In the genomic region with DNA sequence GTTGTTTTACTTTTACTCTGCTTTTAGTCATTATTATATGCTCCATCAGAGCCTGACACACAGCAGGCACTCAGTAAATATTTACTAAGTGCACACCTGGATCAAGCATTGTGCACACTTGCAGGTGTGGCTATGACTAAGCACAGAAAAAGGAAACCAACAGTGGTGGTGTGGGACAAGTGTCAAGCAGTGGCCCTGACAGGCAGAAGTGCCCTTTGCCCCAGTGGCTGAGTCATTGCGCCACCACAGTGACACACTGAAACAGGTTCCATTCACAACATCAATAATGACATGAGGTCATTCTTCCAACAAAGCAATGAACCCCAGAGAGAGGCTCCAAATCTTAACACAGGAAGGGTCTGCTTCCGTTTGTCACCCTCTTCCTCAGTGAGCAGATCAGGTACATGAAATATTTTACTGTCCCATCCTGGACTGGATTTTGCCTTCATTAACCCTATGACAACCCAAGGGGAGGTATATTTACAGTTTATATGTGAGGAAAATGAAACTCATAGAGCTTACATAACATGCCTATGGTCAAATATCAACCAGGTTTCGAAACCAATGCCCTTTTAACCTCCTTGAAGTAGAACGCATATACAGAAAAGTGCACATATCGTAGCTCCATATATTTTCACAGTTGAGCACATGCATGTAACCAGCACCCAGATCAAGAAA, we compare ENCODE assay signal across 8 cellular contexts.
DNase-seq lines count a peak whose midpoint lies in the region; ATAC-seq, FAIRE-seq and TF ChIP-seq lines count a peak whose summit lies in the region.

No MANE protein-coding gene starts in this region.

- TF ChIP-seq POLR2A in GM18505 (IDR thresholded peaks at IDR 0.05; ENCODE audit: borderline replicate concordance, extremely low read depth, insufficient read depth, insufficient read length): no peak

- H2BK12ac ChIP-seq in mesenchymal stem cell (ENCODE audit: low read length in 2 of 2): no peak overlapping the region

- no peak overlapping the region for H2BK5ac ChIP-seq in mesenchymal stem cell (ENCODE audit: low read depth, low read length, poor library complexity, severe bottlenecking)

- no peaks in the 10 kb centered on the region for H3K79me1 ChIP-seq in mesenchymal stem cell (replicated peaks; ENCODE audit: low read length, poor library complexity, severe bottlenecking)

- no peak overlapping the region for H2AFZ ChIP-seq in KMS-11 (ENCODE audit: low read depth)
- H2AFZ ChIP-seq in mesenchymal stem cell (ENCODE audit: low read depth, low read length): no peak overlapping the region

- H3K18ac ChIP-seq in mesenchymal stem cell (ENCODE audit: low read depth in 1 of 2, low read length in 2 of 2): no peak overlapping the region

- WGBS in mesenchymal stem cell: 76% methylated on average over 5 of the region's 5 CpGs

- H3K4me3 ChIP-seq in KMS-11 (IDR thresholded peaks at IDR 0.05; ENCODE audit: insufficient read depth, low read depth, low read length) (no peak overlapping the region), mesenchymal stem cell (ENCODE audit: insufficient read depth in 1 of 2, low read depth in 1 of 2, low read length in 2 of 2) (no peak overlapping the region), brain microvascular endothelial cell (ENCODE audit: low read depth, low read length) (no peak overlapping the region)

- peaks cover 90% of the 10 kb centered on the region for H3K4me1 ChIP-seq in KMS-11 (ENCODE audit: low read depth, poor library complexity, severe bottlenecking)
- H3K4me1 ChIP-seq in mesenchymal stem cell (ENCODE audit: control insufficient read depth, insufficient read depth, low read depth, low read length): peaks cover 1% of the 10 kb centered on the region

- no peak overlapping the region for H2BK120ac ChIP-seq in mesenchymal stem cell (ENCODE audit: low read depth, low read length)

- TF ChIP-seq CTCF in KMS-11 (conservative IDR thresholded peaks at IDR 0.05; ENCODE audit: low read depth, low read length) (no peak), brain microvascular endothelial cell (IDR thresholded peaks at IDR 0.05; ENCODE audit: low read depth, low read length, missing control alignments) (no peak)

- H3K27me3 ChIP-seq in KMS-11 (ENCODE audit: insufficient read depth, low read depth) (no peaks in the 10 kb centered on the region), mesenchymal stem cell (ENCODE audit: control insufficient read depth in 1 of 2, insufficient read depth in 1 of 2, low read length in 2 of 2) (no peaks in the 10 kb centered on the region), brain microvascular endothelial cell (replicated peaks) (no peaks in the 10 kb centered on the region)

- H3K36me3 ChIP-seq in KMS-11 (ENCODE audit: insufficient read depth) (peaks cover 4% of the 10 kb centered on the region; the same call in 1 of the 2 replicates), mesenchymal stem cell (ENCODE audit: control insufficient read depth in 1 of 2, insufficient read depth in 2 of 2, low read depth in 1 of 2, low read length in 2 of 2) (peaks cover 0 to 5% of the 10 kb centered on the region in 2 experiments), brain microvascular endothelial cell (replicated peaks) (no peaks in the 10 kb centered on the region)

- H3K27ac ChIP-seq in KMS-11 (peak overlapping the region; percentile 85), mesenchymal stem cell (ENCODE audit: low read length, poor library complexity, severe bottlenecking) (no peak overlapping the region), brain microvascular endothelial cell (no peak overlapping the region)

- no peaks in the 10 kb centered on the region for H3K9me3 ChIP-seq in mesenchymal stem cell (ENCODE audit: control insufficient read depth, low read length)

- in situ Hi-C loops in brain microvascular endothelial cell (cut with HindIII; ENCODE audit: low pct_ligation_motif_present, low sequenced_read_pairs): no loop called here

- H2BK15ac ChIP-seq in mesenchymal stem cell (ENCODE audit: low read depth, poor library complexity, severe bottlenecking): no peak overlapping the region

- FAIRE-seq in urothelium cell line (lab: Jason Lieb, UNC): peak; percentile 69

- DNase-seq in activated CD4-positive, CD25-positive, alpha-beta regulatory T cell treated with anti-CD3 and anti-CD28 coated beads, Interleukin-2, amount 50 U/mL, for 72 hours: peak; percentile 44
- peak; percentile 93 for DNase-seq in kidney tubule cell (ENCODE audit: low spot score)
- DNase-seq in urothelium cell line (ENCODE audit: low spot score): peak; percentile 14
- DNase-seq in mesenchymal stem cell: no peak
- no peak for DNase-seq in brain microvascular endothelial cell

- peaks cover 81% of the 10 kb centered on the region for H3K79me2 ChIP-seq in KMS-11 (ENCODE audit: insufficient read depth, low read depth)

- H4K20me1 ChIP-seq in KMS-11 (ENCODE audit: insufficient read depth): 0 out of 2 replicates have a peak, but pooled peaks cover 5% of the 10 kb centered on the region

- H3K9ac ChIP-seq in KMS-11: peak overlapping the region; percentile 29; the same call in 1 of the 2 replicates
- no peak overlapping the region for H3K9ac ChIP-seq in mesenchymal stem cell (ENCODE audit: low read length)

- no peak overlapping the region for H3K4ac ChIP-seq in mesenchymal stem cell (ENCODE audit: low read depth in 1 of 2, low read length in 2 of 2)

- ATAC-seq in GM18505 (IDR thresholded peaks at IDR 0.05; ENCODE audit: unreplicated experiment) (peak; percentile 99), GM21786 (IDR thresholded peaks at IDR 0.05; ENCODE audit: unreplicated experiment) (peak; percentile 92)

- H3K4me2 ChIP-seq in KMS-11 (peak overlapping the region; percentile 58), mesenchymal stem cell (ENCODE audit: low read length, poor library complexity, severe bottlenecking) (no peak overlapping the region)

- H4K91ac ChIP-seq in mesenchymal stem cell (ENCODE audit: low read length): no peak overlapping the region

- no peak overlapping the region for H2AK5ac ChIP-seq in mesenchymal stem cell (ENCODE audit: low read length, severe bottlenecking)

- no peak overlapping the region for H3K14ac ChIP-seq in mesenchymal stem cell (ENCODE audit: low read length in 2 of 2)

- no peak overlapping the region for H4K8ac ChIP-seq in mesenchymal stem cell (ENCODE audit: low read length)

- H3K23ac ChIP-seq in mesenchymal stem cell (ENCODE audit: low read length in 2 of 2): no peak overlapping the region

Comparison
In these comparisons a context has a peak if more than half of its experiments do, and no peak if none do; other contexts are left out.
1. DNase-seq: peak in activated CD4-positive, CD25-positive, alpha-beta regulatory T cell treated with anti-CD3 and anti-CD28 coated beads, Interleukin-2, amount 50 U/mL, for 72 hours (single experiment), kidney tubule cell (single experiment) and urothelium cell line (single experiment); none in mesenchymal stem cell (single experiment) and brain microvascular endothelial cell (single experiment).